ENCODE assay signal across 14 cellular contexts in genomic region chr19:10752913-10753285, GRCh38. TPM values are rescaled to one million over a fixed set of nuclear protein-coding genes. Genes with fewer than 3 reads are reported as not detected.
DNase-seq lines count a peak whose midpoint lies in the region; ATAC-seq and TF ChIP-seq lines count a peak whose summit lies in the region.
"Had no signal": no experiment of that assay in that cellular context is flagged by ENCODE, and none has a peak within 500 bp of the region (broad histone marks: within the 10 kb centered on the region; RNA-seq: fewer than 3 reads in every experiment).

No MANE protein-coding gene starts in this region.

- 93 to 98% (median 95%) methylated on average over 4 of the region's 4 CpGs for WGBS in heart left ventricle, 4 donors
- 97 to 98% methylated on average over 4 of the region's 4 CpGs for WGBS in aorta, 2 donors

- H3K27me3 ChIP-seq in heart left ventricle (no peaks in the 10 kb centered on the region), lower lobe of right lung (ENCODE audit: low read depth) (no peaks in the 10 kb centered on the region), aorta (ENCODE audit: control insufficient read depth in 1 of 2, insufficient read depth in 2 of 2, low read length in 1 of 2) (no peaks in the 10 kb centered on the region)
- H3K27me3 ChIP-seq: esophagus squamous epithelium, tibial artery had no signal

- intact Hi-C loops in heart left ventricle (cut with DNase I) (loop anchor here in 1 of 10 donors (5.0 kb wide), 1 partner anchor 36 kb away; the partner anchor contains the start of gene DNM2), Right ventricle myocardium superior (cut with DNase I) (no loop called here), activated B cell treated with CpG ODN at 0.5 μM for 24 hours (cut with micrococcal nuclease) (no loop called here), lower lobe of right lung (cut with DNase I) (no loop called here), aorta (cut with DNase I) (no loop called here)

- TF ChIP-seq CTCF in heart left ventricle (IDR thresholded peaks at IDR 0.05) (no peak), activated B cell treated with CpG ODN at 0.5 μM for 24 hours (IDR thresholded peaks at IDR 0.05) (no peak), lower lobe of right lung (IDR thresholded peaks at IDR 0.05) (no peak)

- H3K4me1 Mint-ChIP-seq in activated B cell treated with CpG ODN at 0.5 μM for 24 hours = peaks cover 84% of the 10 kb centered on the region

- H3K4me3 ChIP-seq in heart left ventricle (no peak overlapping the region), lower lobe of right lung (no peak overlapping the region), aorta (ENCODE audit: low read length in 2 of 2) (no peak overlapping the region)
- H3K4me3 ChIP-seq: esophagus squamous epithelium, PC-9, tibial artery had no signal

- no peak for TF ChIP-seq POLR2A in heart left ventricle (IDR thresholded peaks at IDR 0.05)

- H3K27ac Mint-ChIP-seq in activated B cell treated with CpG ODN at 0.5 μM for 24 hours = peak overlapping the region; percentile 12

- no peak overlapping the region for H3K4me3 Mint-ChIP-seq in activated B cell treated with CpG ODN at 0.5 μM for 24 hours

- CTCF ChIA-PET in activated B cell treated with CpG ODN at 0.5 μM for 24 hours (lab: Charles Lee) = no interaction called here

- ATAC-seq in heart left ventricle (no peak), Right ventricle myocardium superior (ENCODE audit: poor library complexity) (no peak), activated B cell treated with CpG ODN at 0.5 μM for 24 hours (ENCODE audit: low read depth) (no peak), lower lobe of right lung (no peak), HG03139 (IDR thresholded peaks at IDR 0.05; ENCODE audit: unreplicated experiment) (no peak), aorta (ENCODE audit: low FRiP score) (no peak)

- no peaks in the 10 kb centered on the region for H3K27me3 Mint-ChIP-seq in activated B cell treated with CpG ODN at 0.5 μM for 24 hours

- no peaks in the 10 kb centered on the region for H3K9me3 Mint-ChIP-seq in activated B cell treated with CpG ODN at 0.5 μM for 24 hours

- peaks cover 24 to 90% (median 58%) of the 10 kb centered on the region in 12 donors for H3K4me1 ChIP-seq in heart left ventricle
- peaks cover 90% of the 10 kb centered on the region for H3K4me1 ChIP-seq in lower lobe of right lung
- no peaks in the 10 kb centered on the region for H3K4me1 ChIP-seq in aorta (ENCODE audit: control insufficient read depth in 1 of 2, insufficient read depth in 2 of 2, low read length in 2 of 2)

- DNase-seq in heart left ventricle (no peak), Right ventricle myocardium superior (no peak), activated B cell treated with CpG ODN at 0.5 μM for 24 hours (no peak), lower lobe of right lung (no peak), aorta (no peak), NAMALWA (ENCODE audit: low spot score) (no peak)
- DNase-seq: activated CD8-positive, alpha-beta memory T cell treated with anti-CD3 and anti-CD28 coated beads, Interleukin-2, amount 50 U/mL, for 4 hours; esophagus squamous epithelium; NCI-H2029 treated with DMSO at 0.1 percent for 48 hours; NCI-H526 treated with DMSO at 0.1 percent for 48 hours; PC-9; tibial artery had no signal

- H3K27ac ChIP-seq in heart left ventricle (peak overlapping the region; percentile 73 to 94 (median 87)), lower lobe of right lung (peak overlapping the region; percentile 87), temporal lobe (ENCODE audit: low read depth, low read length) (peak overlapping the region; percentile 97), aorta (ENCODE audit: low read depth in 1 of 2, low read length in 2 of 2) (no peak overlapping the region)
- H3K27ac ChIP-seq: PC-9, tibial artery had no signal

- H3K9me3 ChIP-seq in heart left ventricle = no peaks in the 10 kb centered on the region
- H3K9me3 ChIP-seq in lower lobe of right lung = no peaks in the 10 kb centered on the region
- H3K9me3 ChIP-seq in aorta (ENCODE audit: control insufficient read depth, low read length) = no peaks in the 10 kb centered on the region
- H3K9me3 ChIP-seq: esophagus squamous epithelium, tibial artery had no signal

- POLR2A ChIA-PET in activated B cell treated with CpG ODN at 0.5 μM for 24 hours (lab: Charles Lee) = interaction anchor here (0.5 to 1.9 kb wide), 2 partner anchors 10 to 11 kb away, joined by 4 read pairs; no protein-coding TSS in a partner anchor

- peaks cover 0 to 4% (median 0%) of the 10 kb centered on the region in 9 donors for H3K36me3 ChIP-seq in heart left ventricle
- no peaks in the 10 kb centered on the region for H3K36me3 ChIP-seq in lower lobe of right lung
- H3K36me3 ChIP-seq in aorta (ENCODE audit: control insufficient read depth in 1 of 2, insufficient read depth in 2 of 2, low read length in 1 of 2) = no peaks in the 10 kb centered on the region
- H3K36me3 ChIP-seq: esophagus squamous epithelium, tibial artery had no signal

- peaks cover 9% of the 10 kb centered on the region for H3K36me3 Mint-ChIP-seq in activated B cell treated with CpG ODN at 0.5 μM for 24 hours (ENCODE audit: low read depth)

RNA-seq across cellular contexts. Expression of gene DNM2, which starts 35.0 kb away (rescaled TPM):
- 100 to 1,000 TPM in 8 of 9 donors, 10 to 100 TPM in 1; 98.9 to 204 (median 137) TPM for total RNA-seq in heart left ventricle
- 100 to 1,000 TPM in 1 of 2 donors, 10 to 100 TPM in 1; 98.9 to 118 TPM for polyA plus RNA-seq in heart left ventricle
- total RNA-seq in Right ventricle myocardium superior = 180 TPM
- total RNA-seq in activated B cell treated with CpG ODN at 0.5 μM for 24 hours = 220 and 257 TPM in 2 replicates
- total RNA-seq in lower lobe of right lung = 282 TPM
- 32.5 TPM for total RNA-seq in temporal lobe
- 100 to 1,000 TPM; 118 to 160 TPM for total RNA-seq in aorta
- 10 to 100 TPM; 51.7 to 89.7 TPM for polyA plus RNA-seq in aorta

RNA-seq across cellular contexts. Expression of gene QTRT1, which starts 51.7 kb away (rescaled TPM):
- 10 to 100 TPM; 16.6 to 31.8 (median 25.7) TPM for total RNA-seq in heart left ventricle
- 10 to 100 TPM; 32.1 to 46.6 TPM for polyA plus RNA-seq in heart left ventricle
- 24.8 TPM for total RNA-seq in Right ventricle myocardium superior
- total RNA-seq in activated B cell treated with CpG ODN at 0.5 μM for 24 hours = 69.4 and 74.9 TPM in 2 replicates
- 29.7 TPM for total RNA-seq in lower lobe of right lung
- total RNA-seq in temporal lobe = 31.7 TPM
- total RNA-seq in aorta = 10 to 100 TPM; 25.0 to 31.5 TPM
- polyA plus RNA-seq in aorta = 100 to 1,000 TPM in 1 of 2 donors, 10 to 100 TPM in 1; 54.2 to 243 TPM

Comparison
In these comparisons a context has a peak if more than half of its experiments do, and no peak if none do; other contexts are left out.
1. H3K27ac ChIP-seq: peak in heart left ventricle (12 of 12), lower lobe of right lung (single experiment) and temporal lobe (single experiment); none in aorta (0 of 2).